8 cellular contexts compared by ENCODE assay signal in genomic region chr20:3794701-3795420, GRCh38. TPM values are rescaled to one million over a fixed set of nuclear protein-coding genes. Genes with fewer than 3 reads are reported as not detected.
A peak's percentile ranks its signal among the peaks of the same experiment; 100 is the strongest.
DNase-seq lines count a peak whose midpoint lies in the region; ATAC-seq and TF ChIP-seq lines count a peak whose summit lies in the region.

No MANE protein-coding gene starts in this region.

- POLR2A ChIA-PET in CD8-positive, alpha-beta T cell (lab: Charles Lee) = interaction anchor here (1.6 to 3.1 kb wide), 4 partner anchors 8 to 26 kb away, joined by 7 to 52 read pairs (median 25); partner anchors contain the start of genes AP5S1 and CENPB

- no peak for DNase-seq in CD8-positive, alpha-beta T cell
- DNase-seq in Peyer's patch = no peak
- DNase-seq in esophagus squamous epithelium (lab: John Stamatoyannopoulos, UW) = no peak
- peak in 1 of 2 donors; percentile 51 for DNase-seq in psoas muscle
- DNase-seq in cerebellum (ENCODE audit: low spot score) = no peak
- DNase-seq in HUDEP-2 (lab: John Stamatoyannopoulos, UW; ENCODE audit: unreplicated experiment in 76 of 76) = no peak
- DNase-seq in GM13977 (ENCODE audit: low spot score) = no peak
- no peak for DNase-seq in DMS53 (lab: John Stamatoyannopoulos, UW)

- H3K9me3 ChIP-seq in CD8-positive, alpha-beta T cell (ENCODE audit: low read length) = no peaks in the 10 kb centered on the region
- H3K9me3 ChIP-seq in Peyer's patch = no peaks in the 10 kb centered on the region
- no peaks in the 10 kb centered on the region for H3K9me3 ChIP-seq in esophagus squamous epithelium
- no peaks in the 10 kb centered on the region for H3K9me3 ChIP-seq in psoas muscle

- no peaks in the 10 kb centered on the region for H3K36me3 ChIP-seq in CD8-positive, alpha-beta T cell (ENCODE audit: insufficient read depth, low read length)
- H3K36me3 ChIP-seq in Peyer's patch = no peaks in the 10 kb centered on the region
- peaks cover 0 to 10% (median 0%) of the 10 kb centered on the region in 3 donors for H3K36me3 ChIP-seq in esophagus squamous epithelium
- no peaks in the 10 kb centered on the region for H3K36me3 ChIP-seq in psoas muscle (ENCODE audit: insufficient read depth in 1 of 2, low read depth in 1 of 2)

- intact Hi-C loops in CD8-positive, alpha-beta T cell (cut with DNase I, micrococcal nuclease) = loop anchor here (1.0 to 5.0 kb wide), 5 partner anchors 9 to 1017 kb away; partner anchors contain the start of genes AP5S1 (in 2 of the 2), CENPB (in 1 of the 2) and RNF24 (in 1 of the 2)
- intact Hi-C loops in esophagus squamous epithelium (cut with DNase I) (no loop called here), psoas muscle (cut with DNase I) (no loop called here)

- in situ Hi-C loops in GM13977 (cut with MboI; ENCODE audit: low pct_unique_long_range_greater_than_20kb, low sequenced_read_pairs, unreplicated experiment) = no loop called here

- no peak for TF ChIP-seq CTCF in CD8-positive, alpha-beta T cell (IDR thresholded peaks at IDR 0.05)
- no peak for TF ChIP-seq CTCF in Peyer's patch (IDR thresholded peaks at IDR 0.05)
- no peak for TF ChIP-seq CTCF in esophagus squamous epithelium (IDR thresholded peaks at IDR 0.05)
- no peak for TF ChIP-seq CTCF in psoas muscle (IDR thresholded peaks at IDR 0.05)
- TF ChIP-seq CTCF in GM13977 (IDR thresholded peaks at IDR 0.05; ENCODE audit: extremely low read depth, insufficient read depth, missing control alignments) = no peak

- peak overlapping the region; percentile 95 for H3K4me3 ChIP-seq in CD8-positive, alpha-beta T cell (ENCODE audit: low read depth, low read length)
- H3K4me3 ChIP-seq in Peyer's patch = peak overlapping the region in 2 of 4 donors; percentile 76 to 85
- peak overlapping the region in 3 of 4 donors; percentile 63 to 78 (median 66) for H3K4me3 ChIP-seq in esophagus squamous epithelium
- H3K4me3 ChIP-seq in psoas muscle = peak overlapping the region; percentile 86

- H3K27ac ChIP-seq in CD8-positive, alpha-beta T cell (ENCODE audit: low read depth, low read length) = peak overlapping the region; percentile 95
- H3K27ac ChIP-seq in Peyer's patch (peak overlapping the region; percentile 96 to 97 (median 96)), esophagus squamous epithelium (peak overlapping the region; percentile 92 to 98 (median 97)), psoas muscle (peak overlapping the region; percentile 96)

- H3K4me1 Mint-ChIP-seq in CD8-positive, alpha-beta T cell (ENCODE audit: low read depth) = peaks cover 34% of the 10 kb centered on the region

- H3K27me3 Mint-ChIP-seq in CD8-positive, alpha-beta T cell (ENCODE audit: low read depth) = no peaks in the 10 kb centered on the region

- peak overlapping the region; percentile 95 for H3K27ac Mint-ChIP-seq in CD8-positive, alpha-beta T cell

- TF ChIP-seq POLR2A in Peyer's patch (IDR thresholded peaks at IDR 0.05) (no peak), esophagus squamous epithelium (IDR thresholded peaks at IDR 0.05) (no peak)

- H3K36me3 Mint-ChIP-seq in CD8-positive, alpha-beta T cell = peaks cover 35% of the 10 kb centered on the region

- ATAC-seq in CD8-positive, alpha-beta T cell = no peak
- ATAC-seq in psoas muscle = no peak

- WGBS in esophagus squamous epithelium, 2 donors = 76 to 83% methylated on average over 7 to 15 of the region's 25 CpGs
- 85 to 87% (median 85%) methylated on average over 25 of the region's 25 CpGs for WGBS in psoas muscle, 3 donors

- H3K4me3 Mint-ChIP-seq in CD8-positive, alpha-beta T cell = peak overlapping the region; percentile 89

- CTCF ChIA-PET in CD8-positive, alpha-beta T cell (lab: Charles Lee) = interaction anchor here (0.7 to 2.8 kb wide), 5 partner anchors 20 to 60 kb away, joined by 3 to 26 read pairs (median 10); no protein-coding TSS in a partner anchor

- H3K9me3 Mint-ChIP-seq in CD8-positive, alpha-beta T cell = no peaks in the 10 kb centered on the region

- H3K4me1 ChIP-seq in CD8-positive, alpha-beta T cell (ENCODE audit: insufficient read depth, low read length) = peaks cover 27% of the 10 kb centered on the region
- H3K4me1 ChIP-seq in Peyer's patch (peaks cover 16 to 34% (median 27%) of the 10 kb centered on the region in 4 donors), esophagus squamous epithelium (peaks cover 32 to 55% (median 41%) of the 10 kb centered on the region in 3 donors), psoas muscle (peaks cover 6% of the 10 kb centered on the region)

- no peaks in the 10 kb centered on the region for H3K27me3 ChIP-seq in CD8-positive, alpha-beta T cell (ENCODE audit: insufficient read depth, low read length)
- no peaks in the 10 kb centered on the region for H3K27me3 ChIP-seq in Peyer's patch
- no peaks in the 10 kb centered on the region for H3K27me3 ChIP-seq in esophagus squamous epithelium
- H3K27me3 ChIP-seq in psoas muscle (ENCODE audit: insufficient read depth in 3 of 3, low read length in 2 of 3) = no peaks in the 10 kb centered on the region

RNA-seq across cellular contexts. Expression of gene CDC25B, which starts 1.2 kb away (rescaled TPM):
- total RNA-seq in CD8-positive, alpha-beta T cell = 100 to 1,000 TPM; 135 to 140 TPM
- total RNA-seq in Peyer's patch (100 to 1,000 TPM in 1 of 4 donors, 10 to 100 TPM in 3; 14.2 to 202 (median 34.1) TPM), esophagus squamous epithelium (10 to 100 TPM; 15.6 to 26.2 (median 18.1) TPM), psoas muscle (1 to 10 TPM; 7.1 to 9.1 (median 8.4) TPM), cerebellum (9.2 TPM)
- polyA plus RNA-seq in psoas muscle = 1 to 10 TPM; 5.1 to 6.8 (median 6.6) TPM

RNA-seq across cellular contexts. Expression of gene CENPB, which starts 8.3 kb away (rescaled TPM):
- 10 to 100 TPM; 23.2 to 24.1 TPM for total RNA-seq in CD8-positive, alpha-beta T cell
- total RNA-seq in Peyer's patch (10 to 100 TPM; 39.8 to 61.9 (median 47.0) TPM), esophagus squamous epithelium (10 to 100 TPM; 38.8 to 81.4 (median 67.1) TPM), psoas muscle (100 to 1,000 TPM in 1 of 4 donors, 10 to 100 TPM in 3; 74.3 to 129 (median 97.8) TPM), cerebellum (29.9 TPM)
- polyA plus RNA-seq in psoas muscle = 100 to 1,000 TPM in 2 of 3 donors, 10 to 100 TPM in 1; 84.0 to 144 (median 116) TPM

RNA-seq across cellular contexts. Expression of gene SPEF1, which starts 13.6 kb away (rescaled TPM):
- under 1 TPM in 1 of 2 experiments, not detected in 1; 0.16 TPM for total RNA-seq in CD8-positive, alpha-beta T cell
- total RNA-seq in Peyer's patch (not detected), esophagus squamous epithelium (under 1 TPM in 1 of 4 donors, not detected in 3; 0.19 TPM), psoas muscle (under 1 TPM in 1 of 4 donors, not detected in 3; 0.13 TPM), cerebellum (1.00 TPM)
- polyA plus RNA-seq in psoas muscle = 1 to 10 TPM in 1 of 3 donors, under 1 TPM in 2; 0.12 to 1.7 (median 0.35) TPM

RNA-seq across cellular contexts. Expression of gene AP5S1, which starts 25.5 kb away (rescaled TPM):
- 1 to 10 TPM; 5.2 to 6.3 TPM for total RNA-seq in CD8-positive, alpha-beta T cell
- 10 to 100 TPM; 11.6 to 26.4 (median 22.5) TPM for total RNA-seq in Peyer's patch
- total RNA-seq in esophagus squamous epithelium = 10 to 100 TPM in 2 of 4 donors, 1 to 10 TPM in 2; 5.8 to 12.8 (median 10.4) TPM
- total RNA-seq in psoas muscle = 10 to 100 TPM; 11.8 to 17.5 (median 12.1) TPM
- 10 to 100 TPM; 11.0 to 25.2 (median 12.9) TPM for polyA plus RNA-seq in psoas muscle
- total RNA-seq in cerebellum = 7.4 TPM

RNA-seq across cellular contexts. Expression of gene ADISSP, which starts 27.3 kb away (rescaled TPM):
- 10 to 100 TPM in 1 of 2 experiments, 1 to 10 TPM in 1; 9.6 to 10.7 TPM for total RNA-seq in CD8-positive, alpha-beta T cell
- total RNA-seq in Peyer's patch (10 to 100 TPM in 2 of 4 donors, 1 to 10 TPM in 2; 7.4 to 13.2 (median 10.2) TPM), esophagus squamous epithelium (10 to 100 TPM; 13.5 to 24.7 (median 19.8) TPM), psoas muscle (10 to 100 TPM; 11.9 to 16.0 (median 13.4) TPM), cerebellum (9.7 TPM)
- polyA plus RNA-seq in psoas muscle = 10 to 100 TPM; 10.7 to 24.7 (median 15.4) TPM

Comparison
In these comparisons a context has a peak if more than half of its experiments do, and no peak if none do; other contexts are left out.
1. intact Hi-C loops: an anchor here in CD8-positive, alpha-beta T cell (1.0 to 5.0 kb wide); none called in esophagus squamous epithelium and psoas muscle.